ENCODE assay signal across 1 cellular context in the genomic region with DNA sequence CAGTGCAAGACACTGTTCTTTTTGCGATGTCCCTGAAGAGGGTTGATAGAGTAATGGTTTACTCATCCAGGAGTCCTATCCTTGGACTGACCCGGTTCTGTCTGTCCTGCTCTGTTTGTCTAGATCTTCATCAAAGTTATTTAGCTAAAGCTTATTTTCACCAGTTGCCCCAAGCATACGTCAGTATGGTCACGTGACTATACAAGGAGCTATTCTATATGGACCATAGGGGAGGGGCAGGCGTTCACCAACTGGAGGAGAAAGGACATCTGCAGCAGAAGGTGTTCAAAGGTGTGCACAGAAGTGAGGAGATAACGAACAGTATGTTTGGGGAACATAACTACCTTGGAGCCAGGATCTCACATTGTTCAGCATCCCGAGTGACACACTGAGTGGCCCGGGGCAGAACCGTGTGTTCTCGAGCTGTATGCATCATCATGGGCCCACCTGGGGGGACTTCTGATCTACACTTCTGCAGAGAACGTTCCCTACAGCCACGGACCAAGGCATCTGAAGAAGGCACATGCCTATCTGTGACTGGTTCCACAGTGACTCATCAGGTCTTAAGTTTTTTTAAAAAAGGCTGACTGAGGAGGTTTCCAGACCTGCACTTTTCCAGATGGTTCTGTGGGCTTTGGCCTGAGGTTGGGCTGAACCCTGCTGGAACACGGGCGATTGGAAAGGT.
A peak's percentile ranks its signal among the peaks of the same experiment; 100 is the strongest.
TF ChIP-seq lines count a peak whose summit lies in the region.

No MANE protein-coding gene starts in this region.

TF ChIP-seq in HepG2, 621 proteins besides CTCF, POLR2A, EP300 and RAD21 (continued from another document):
- TF ChIP-seq, protein P1, sequence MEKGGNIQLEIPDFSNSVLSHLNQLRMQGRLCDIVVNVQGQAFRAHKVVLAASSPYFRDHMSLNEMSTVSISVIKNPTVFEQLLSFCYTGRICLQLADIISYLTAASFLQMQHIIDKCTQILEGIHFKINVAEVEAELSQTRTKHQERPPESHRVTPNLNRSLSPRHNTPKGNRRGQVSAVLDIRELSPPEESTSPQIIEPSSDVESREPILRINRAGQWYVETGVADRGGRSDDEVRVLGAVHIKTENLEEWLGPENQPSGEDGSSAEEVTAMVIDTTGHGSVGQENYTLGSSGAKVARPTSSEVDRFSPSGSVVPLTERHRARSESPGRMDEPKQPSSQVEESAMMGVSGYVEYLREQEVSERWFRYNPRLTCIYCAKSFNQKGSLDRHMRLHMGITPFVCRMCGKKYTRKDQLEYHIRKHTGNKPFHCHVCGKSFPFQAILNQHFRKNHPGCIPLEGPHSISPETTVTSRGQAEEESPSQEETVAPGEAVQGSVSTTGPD (CRISPR knock-in tag; IDR thresholded peaks at IDR 0.05) = no peak
- TF ChIP-seq, protein P2, sequence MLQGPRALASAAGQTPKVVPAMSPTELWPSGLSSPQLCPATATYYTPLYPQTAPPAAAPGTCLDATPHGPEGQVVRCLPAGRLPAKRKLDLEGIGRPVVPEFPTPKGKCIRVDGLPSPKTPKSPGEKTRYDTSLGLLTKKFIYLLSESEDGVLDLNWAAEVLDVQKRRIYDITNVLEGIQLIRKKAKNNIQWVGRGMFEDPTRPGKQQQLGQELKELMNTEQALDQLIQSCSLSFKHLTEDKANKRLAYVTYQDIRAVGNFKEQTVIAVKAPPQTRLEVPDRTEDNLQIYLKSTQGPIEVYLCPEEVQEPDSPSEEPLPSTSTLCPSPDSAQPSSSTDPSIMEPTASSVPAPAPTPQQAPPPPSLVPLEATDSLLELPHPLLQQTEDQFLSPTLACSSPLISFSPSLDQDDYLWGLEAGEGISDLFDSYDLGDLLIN (CRISPR knock-in tag; IDR thresholded peaks at IDR 0.05; ENCODE audit: borderline replicate concordance) = no peak
- TF ChIP-seq, protein P3, sequence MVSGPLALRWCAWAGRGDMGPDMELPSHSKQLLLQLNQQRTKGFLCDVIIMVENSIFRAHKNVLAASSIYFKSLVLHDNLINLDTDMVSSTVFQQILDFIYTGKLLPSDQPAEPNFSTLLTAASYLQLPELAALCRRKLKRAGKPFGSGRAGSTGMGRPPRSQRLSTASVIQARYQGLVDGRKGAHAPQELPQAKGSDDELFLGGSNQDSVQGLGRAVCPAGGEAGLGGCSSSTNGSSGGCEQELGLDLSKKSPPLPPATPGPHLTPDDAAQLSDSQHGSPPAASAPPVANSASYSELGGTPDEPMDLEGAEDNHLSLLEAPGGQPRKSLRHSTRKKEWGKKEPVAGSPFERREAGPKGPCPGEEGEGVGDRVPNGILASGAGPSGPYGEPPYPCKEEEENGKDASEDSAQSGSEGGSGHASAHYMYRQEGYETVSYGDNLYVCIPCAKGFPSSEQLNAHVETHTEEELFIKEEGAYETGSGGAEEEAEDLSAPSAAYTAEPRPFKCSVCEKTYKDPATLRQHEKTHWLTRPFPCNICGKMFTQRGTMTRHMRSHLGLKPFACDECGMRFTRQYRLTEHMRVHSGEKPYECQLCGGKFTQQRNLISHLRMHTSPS (CRISPR knock-in tag; IDR thresholded peaks at IDR 0.05; ENCODE audit: low read depth) = no peak
- no peak for TF ChIP-seq ZNF251 (CRISPR knock-in tag; IDR thresholded peaks at IDR 0.05)
- no peak for TF ChIP-seq ZNF547 (CRISPR knock-in tag; IDR thresholded peaks at IDR 0.05)
- TF ChIP-seq RFXANK (CRISPR knock-in tag; IDR thresholded peaks at IDR 0.05) = no peak
- TF ChIP-seq, protein P4, sequence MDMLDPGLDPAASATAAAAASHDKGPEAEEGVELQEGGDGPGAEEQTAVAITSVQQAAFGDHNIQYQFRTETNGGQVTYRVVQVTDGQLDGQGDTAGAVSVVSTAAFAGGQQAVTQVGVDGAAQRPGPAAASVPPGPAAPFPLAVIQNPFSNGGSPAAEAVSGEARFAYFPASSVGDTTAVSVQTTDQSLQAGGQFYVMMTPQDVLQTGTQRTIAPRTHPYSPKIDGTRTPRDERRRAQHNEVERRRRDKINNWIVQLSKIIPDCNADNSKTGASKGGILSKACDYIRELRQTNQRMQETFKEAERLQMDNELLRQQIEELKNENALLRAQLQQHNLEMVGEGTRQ (IDR thresholded peaks at IDR 0.05; ENCODE audit: low read depth, low read length) = peak; percentile 44
- TF ChIP-seq, protein P4 (CRISPR knock-in tag; IDR thresholded peaks at IDR 0.05; ENCODE audit: borderline replicate concordance) = no peak
- no peak for TF ChIP-seq ZNF83 (CRISPR knock-in tag; IDR thresholded peaks at IDR 0.05; ENCODE audit: borderline replicate concordance)
- TF ChIP-seq, protein P5, sequence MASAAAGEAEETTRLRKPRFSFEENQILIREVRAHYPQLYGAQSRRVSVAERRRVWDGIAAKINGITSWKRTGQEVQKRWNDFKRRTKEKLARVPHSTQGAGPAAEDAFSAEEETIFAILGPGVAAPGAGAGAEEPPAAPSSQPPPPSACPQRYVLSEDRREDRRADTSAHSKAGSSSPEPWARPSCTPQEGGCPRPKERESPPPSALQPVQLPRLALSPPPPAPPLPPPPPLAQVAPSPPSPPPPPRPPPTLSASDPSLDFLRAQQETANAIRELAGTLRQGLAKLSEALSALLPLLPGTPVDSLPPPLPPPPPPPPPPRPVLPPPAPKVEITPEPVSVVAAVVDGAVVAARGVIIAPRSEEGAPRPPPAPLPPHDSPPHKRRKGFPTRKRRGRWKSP (CRISPR knock-in tag; IDR thresholded peaks at IDR 0.05) = no peak
- 0 out of 2 replicates have a peak, but pooled peaks have one; percentile 23 for TF ChIP-seq NFIB (CRISPR knock-in tag; IDR thresholded peaks at IDR 0.05; ENCODE audit: borderline replicate concordance)
- TF ChIP-seq SMARCE1 (IDR thresholded peaks at IDR 0.05; ENCODE audit: borderline replicate concordance) = no peak
- no peak for TF ChIP-seq NFIC (IDR thresholded peaks at IDR 0.05; ENCODE audit: low read length)
- TF ChIP-seq ZNF660 (CRISPR knock-in tag; IDR thresholded peaks at IDR 0.05; ENCODE audit: borderline replicate concordance, low read depth) = no peak
- no peak for TF ChIP-seq GABPB1 (CRISPR knock-in tag; IDR thresholded peaks at IDR 0.05)
- TF ChIP-seq KLF13 (CRISPR knock-in tag; IDR thresholded peaks at IDR 0.05) = no peak
- no peak for TF ChIP-seq ZNF136 (CRISPR knock-in tag; IDR thresholded peaks at IDR 0.05; ENCODE audit: low read depth)
- no peak for TF ChIP-seq ZNF776 (CRISPR knock-in tag; IDR thresholded peaks at IDR 0.05)
- TF ChIP-seq ZNF510 (CRISPR knock-in tag; IDR thresholded peaks at IDR 0.05; ENCODE audit: low read depth) = no peak
- TF ChIP-seq SOX6 (IDR thresholded peaks at IDR 0.05) = no peak
- no peak for TF ChIP-seq SOX6 (CRISPR knock-in tag; IDR thresholded peaks at IDR 0.05)
